9 cellular contexts compared by ENCODE assay signal in the genomic region with DNA sequence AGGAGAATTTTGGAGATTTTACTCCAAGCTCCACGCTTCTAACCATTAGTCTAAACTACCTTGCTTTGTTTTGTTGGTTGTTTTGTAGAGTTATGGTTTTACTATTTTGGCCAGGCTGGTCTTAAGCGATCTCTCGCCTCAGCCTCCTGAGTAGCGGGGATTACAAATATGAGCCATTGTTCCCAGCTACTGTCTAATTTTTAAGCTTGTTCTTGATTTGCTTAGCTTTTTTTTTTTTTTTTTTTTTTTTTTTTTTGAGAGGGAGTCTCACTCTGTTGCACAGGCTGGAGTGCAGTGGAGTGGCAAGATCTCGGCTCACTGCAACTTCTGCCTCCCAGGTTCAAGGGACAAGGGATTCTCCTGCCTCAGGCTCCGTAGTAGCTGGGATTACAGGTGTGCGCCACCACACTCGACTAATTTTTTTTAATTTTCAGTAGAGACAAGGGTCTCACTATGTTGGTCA. TPM values are rescaled to one million over a fixed set of nuclear protein-coding genes. Genes with fewer than 3 reads are reported as not detected.
DNase-seq lines count a peak whose midpoint lies in the region; ATAC-seq and TF ChIP-seq lines count a peak whose summit lies in the region.
"Had no signal": no experiment of that assay in that cellular context is flagged by ENCODE, and none has a peak within 500 bp of the region (broad histone marks: within the 10 kb centered on the region; RNA-seq: fewer than 3 reads in every experiment).

No MANE protein-coding gene starts in this region.

- 40% methylated on average over 5 of the region's 8 CpGs for WGBS in mammary epithelial cell (ENCODE audit: low coverage, missing lambda C conversion rate)

- H3K9me3 ChIP-seq in Karpas-422 (ENCODE audit: low read length) = no peaks in the 10 kb centered on the region
- no peaks in the 10 kb centered on the region for H3K9me3 ChIP-seq in mammary epithelial cell (replicated peaks; ENCODE audit: insufficient read depth, low read length)

- H3K27me3 ChIP-seq in Karpas-422 (ENCODE audit: low read length) (no peaks in the 10 kb centered on the region), mammary epithelial cell (ENCODE audit: insufficient read depth, low read length) (no peaks in the 10 kb centered on the region)

- peaks cover 22% of the 10 kb centered on the region for H3K4me1 ChIP-seq in Karpas-422 (ENCODE audit: low read length)
- H3K4me1 ChIP-seq in mammary epithelial cell (ENCODE audit: insufficient read depth, low read length) = peaks cover 3% of the 10 kb centered on the region

- H3K27ac ChIP-seq in Karpas-422 (ENCODE audit: low read length) (peak overlapping the region; percentile 61), mammary epithelial cell (ENCODE audit: insufficient read depth, low read depth, low read length) (peak overlapping the region; percentile 95)

- H3K4me1 Mint-ChIP-seq in activated CD4-positive, alpha-beta T cell treated with anti-CD3 and anti-CD28 coated beads for 36 hours = peaks cover 29% of the 10 kb centered on the region
- peaks cover 29 to 53% (median 39%) of the 10 kb centered on the region in 3 donors for H3K4me1 Mint-ChIP-seq in naive B cell

- intact Hi-C loops in activated CD4-positive, alpha-beta T cell treated with anti-CD3 and anti-CD28 coated beads for 36 hours (cut with DNase I, micrococcal nuclease) = loop anchor here (1.0 to 5.0 kb wide), 9 partner anchors 28 to 748 kb away; a partner anchor contains a TSS
- intact Hi-C loops in mammary epithelial cell (cut with micrococcal nuclease) = no loop called here

- no peak for TF ChIP-seq CTCF in mammary epithelial cell (conservative IDR thresholded peaks at IDR 0.05 in 1 of 2, IDR thresholded peaks at IDR 0.05 in 1 of 2; ENCODE audit: extremely low read depth in 1 of 2, insufficient read depth in 1 of 2, low read depth in 1 of 2, low read length in 2 of 2)

- H4K20me1 ChIP-seq in Karpas-422 (ENCODE audit: insufficient read depth, low read depth, low read length) (peaks cover 29% of the 10 kb centered on the region; the same call in 1 of the 2 replicates), mammary epithelial cell (ENCODE audit: insufficient read depth, low read length) (no peaks in the 10 kb centered on the region)

- H2AFZ ChIP-seq in Karpas-422 (ENCODE audit: low read length) (peak overlapping the region; percentile 25; the same call in 1 of the 2 replicates), mammary epithelial cell (ENCODE audit: low read depth, low read length) (peak overlapping the region; percentile 76)

- peak; percentile 43 for DNase-seq in activated CD4-positive, alpha-beta T cell treated with anti-CD3 and anti-CD28 coated beads for 36 hours
- DNase-seq in activated CD4-positive, alpha-beta T cell treated with anti-CD3 and anti-CD28 coated beads, Interleukin-2, amount 50 U/mL, for 1 hour = no peak
- DNase-seq in Karpas-422 (no peak), mammary epithelial cell (peak; percentile 63), naive B cell (no peak), Kasumi-1 (lab: John Stamatoyannopoulos, UW) (no peak), NCI-H69 (lab: John Stamatoyannopoulos, UW) (no peak)

- peaks cover 14% of the 10 kb centered on the region for H3K36me3 Mint-ChIP-seq in activated CD4-positive, alpha-beta T cell treated with anti-CD3 and anti-CD28 coated beads for 36 hours (ENCODE audit: low read depth)
- H3K36me3 Mint-ChIP-seq in naive B cell = no peaks in the 10 kb centered on the region

- H3K36me3 ChIP-seq in Karpas-422 (ENCODE audit: insufficient read depth, low read length) (peaks cover 3% of the 10 kb centered on the region; the same call in 1 of the 2 replicates), mammary epithelial cell (ENCODE audit: insufficient read depth, low read length) (peaks cover 3% of the 10 kb centered on the region)

- CTCF ChIA-PET in activated CD4-positive, alpha-beta T cell treated with anti-CD3 and anti-CD28 coated beads for 36 hours (lab: Charles Lee) = interaction anchor here (0.6 to 2.1 kb wide), 8 partner anchors 9 to 423 kb away, joined by 3 to 23 read pairs (median 4); a partner anchor contains a TSS
- CTCF ChIA-PET in mammary epithelial cell (lab: Charles Lee; ENCODE audit: low non-redundant PET) = no interaction called here

- H3K4me3 ChIP-seq in Karpas-422 (ENCODE audit: low read length) (peak overlapping the region; percentile 84), mammary epithelial cell (replicated peaks in 1 of 3; ENCODE audit: insufficient read depth in 1 of 3, low read depth in 2 of 3, low read length in 3 of 3) (peak overlapping the region in 1 of 3 experiments; percentile 72)

- in situ Hi-C loops in mammary epithelial cell (cut with MboI; ENCODE audit: low sequenced_read_pairs in 2 of 2) = no loop called here

- BruUV-seq in mammary epithelial cell (replicated peaks; lab: Mats Ljungman, UMichigan) = TSS peak; percentile 100

- dilution Hi-C loops in mammary epithelial cell (cut with HindIII; ENCODE audit: low sequenced_read_pairs) = no loop called here

- no peaks in the 10 kb centered on the region for H3K9me3 Mint-ChIP-seq in activated CD4-positive, alpha-beta T cell treated with anti-CD3 and anti-CD28 coated beads for 36 hours (ENCODE audit: low read depth)
- H3K9me3 Mint-ChIP-seq in naive B cell = no peaks in the 10 kb centered on the region

- H3K9ac ChIP-seq in Karpas-422 (ENCODE audit: low read length) (peak overlapping the region; percentile 84), mammary epithelial cell (ENCODE audit: insufficient read depth, low read length) (peak overlapping the region; percentile 86)

- H3K4me3 Mint-ChIP-seq in activated CD4-positive, alpha-beta T cell treated with anti-CD3 and anti-CD28 coated beads for 36 hours = peak overlapping the region; percentile 99
- peak overlapping the region; percentile 95 to 100 (median 99) for H3K4me3 Mint-ChIP-seq in naive B cell

- H3K27ac Mint-ChIP-seq in activated CD4-positive, alpha-beta T cell treated with anti-CD3 and anti-CD28 coated beads for 36 hours = peak overlapping the region; percentile 98
- peak overlapping the region; percentile 98 to 100 (median 98) for H3K27ac Mint-ChIP-seq in naive B cell

- H3K9me2 ChIP-seq in Karpas-422 (replicated peaks; ENCODE audit: insufficient read depth, low read length) = no peaks in the 10 kb centered on the region

- POLR2A ChIA-PET in activated CD4-positive, alpha-beta T cell treated with anti-CD3 and anti-CD28 coated beads for 36 hours (lab: Charles Lee) = interaction anchor here (0.6 to 3.1 kb wide), 12 partner anchors 14 to 492 kb away, joined by 3 to 24 read pairs (median 4); a partner anchor contains a TSS

- peaks cover 43% of the 10 kb centered on the region for H3K79me2 ChIP-seq in Karpas-422 (ENCODE audit: low read length)
- peaks cover 43% of the 10 kb centered on the region for H3K79me2 ChIP-seq in mammary epithelial cell (ENCODE audit: insufficient read depth, low read length)

- H3K27me3 Mint-ChIP-seq in activated CD4-positive, alpha-beta T cell treated with anti-CD3 and anti-CD28 coated beads for 36 hours = no peaks in the 10 kb centered on the region
- H3K27me3 Mint-ChIP-seq in naive B cell = no peaks in the 10 kb centered on the region

- H3K4me2 ChIP-seq in Karpas-422 (ENCODE audit: low read depth, low read length, poor library complexity, severe bottlenecking) = peak overlapping the region; percentile 93
- H3K4me2 ChIP-seq in mammary epithelial cell (ENCODE audit: insufficient read depth, low read depth, low read length) = peak overlapping the region; percentile 87

- peak; percentile 58 for ATAC-seq in activated CD4-positive, alpha-beta T cell treated with anti-CD3 and anti-CD28 coated beads for 36 hours
- ATAC-seq in naive B cell (ENCODE audit: low read depth in 2 of 2) (no peak), HG02678 (IDR thresholded peaks at IDR 0.05; ENCODE audit: unreplicated experiment) (no peak)

RNA-seq across cellular contexts. Expression of a gene that starts 28.5 kb away (rescaled TPM):
- under 1 TPM; 0.56 to 0.73 TPM for total RNA-seq in activated CD4-positive, alpha-beta T cell treated with anti-CD3 and anti-CD28 coated beads for 36 hours
- total RNA-seq in Karpas-422 (2014; rRNA removed; shearing (Covaris generic); ENCODE audit: low replicate concordance) = 0.04 TPM in 1 of 2 replicates, not detected in the other
- under 1 TPM; under 0.01 to 0.99 TPM for total RNA-seq in mammary epithelial cell
- 0.23 TPM for polyA plus RNA-seq in mammary epithelial cell
- polyA minus RNA-seq in mammary epithelial cell = not detected
- polyA plus RNA-seq in naive B cell (ENCODE audit: low read depth in 6 of 6) = under 1 TPM in 2 of 6 donors, not detected in 4; 0.12 to 0.36 TPM
- total RNA-seq: urinary bladder had no signal

RNA-seq across cellular contexts. Expression of a gene that starts 39.8 kb away (rescaled TPM):
- 10 to 100 TPM; 51.3 to 52.4 TPM for total RNA-seq in activated CD4-positive, alpha-beta T cell treated with anti-CD3 and anti-CD28 coated beads for 36 hours
- 51.9 and 130 TPM in 2 replicates for total RNA-seq in Karpas-422 (2014; rRNA removed; shearing (Covaris generic); ENCODE audit: low replicate concordance)
- total RNA-seq in mammary epithelial cell = 10 to 100 TPM; 35.0 to 35.8 TPM
- polyA plus RNA-seq in mammary epithelial cell = 20.6 TPM
- polyA minus RNA-seq in mammary epithelial cell = 35.2 TPM
- polyA plus RNA-seq in naive B cell (ENCODE audit: low read depth in 6 of 6) = 100 to 1,000 TPM in 5 of 6 donors, 10 to 100 TPM in 1; 98.2 to 187 (median 127) TPM

RNA-seq across cellular contexts. Expression of a gene that starts 40.1 kb away (rescaled TPM):
- 10 to 100 TPM; 18.4 to 22.6 TPM for total RNA-seq in activated CD4-positive, alpha-beta T cell treated with anti-CD3 and anti-CD28 coated beads for 36 hours
- 4.7 and 6.6 TPM in 2 replicates for total RNA-seq in Karpas-422 (2014; rRNA removed; shearing (Covaris generic); ENCODE audit: low replicate concordance)
- total RNA-seq in mammary epithelial cell = 10 to 100 TPM; 14.7 to 17.2 TPM
- polyA plus RNA-seq in mammary epithelial cell (11.9 TPM), naive B cell (ENCODE audit: low read depth in 6 of 6) (1 to 10 TPM in 5 of 6 donors, not detected in 1; 4.4 to 9.7 (median 5.1) TPM)
- 71.8 TPM for polyA minus RNA-seq in mammary epithelial cell

Comparison
In these comparisons a context has a peak if more than half of its experiments do, and no peak if none do; other contexts are left out.
1. DNase-seq: peak in activated CD4-positive, alpha-beta T cell treated with anti-CD3 and anti-CD28 coated beads for 36 hours (single experiment) and mammary epithelial cell (single experiment); none in activated CD4-positive, alpha-beta T cell treated with anti-CD3 and anti-CD28 coated beads, Interleukin-2, amount 50 U/mL, for 1 hour (single experiment), Karpas-422 (single experiment), naive B cell (single experiment), Kasumi-1 (0 of 2) and NCI-H69 (single experiment).